ENCODE assay signal across 2 cellular contexts in genomic region chr12:128819293-128820144, GRCh38.
TF ChIP-seq lines count a peak whose summit lies in the region.

No MANE protein-coding gene starts in this region.

TF ChIP-seq in liver, 16 proteins besides CTCF, POLR2A, EP300 and RAD21:
- TF ChIP-seq RXRA (IDR thresholded peaks at IDR 0.05) (no peak), EGR1 (IDR thresholded peaks at IDR 0.05; ENCODE audit: low read depth in 2 of 2) (no peak), GABPA (IDR thresholded peaks at IDR 0.05 in 1 of 2, conservative IDR thresholded peaks at IDR 0.05 in 1 of 2) (no peak), FOXA1 (IDR thresholded peaks at IDR 0.05) (no peak), HNF4A (conservative IDR thresholded peaks at IDR 0.05) (no peak)
- TF ChIP-seq, protein P1, sequence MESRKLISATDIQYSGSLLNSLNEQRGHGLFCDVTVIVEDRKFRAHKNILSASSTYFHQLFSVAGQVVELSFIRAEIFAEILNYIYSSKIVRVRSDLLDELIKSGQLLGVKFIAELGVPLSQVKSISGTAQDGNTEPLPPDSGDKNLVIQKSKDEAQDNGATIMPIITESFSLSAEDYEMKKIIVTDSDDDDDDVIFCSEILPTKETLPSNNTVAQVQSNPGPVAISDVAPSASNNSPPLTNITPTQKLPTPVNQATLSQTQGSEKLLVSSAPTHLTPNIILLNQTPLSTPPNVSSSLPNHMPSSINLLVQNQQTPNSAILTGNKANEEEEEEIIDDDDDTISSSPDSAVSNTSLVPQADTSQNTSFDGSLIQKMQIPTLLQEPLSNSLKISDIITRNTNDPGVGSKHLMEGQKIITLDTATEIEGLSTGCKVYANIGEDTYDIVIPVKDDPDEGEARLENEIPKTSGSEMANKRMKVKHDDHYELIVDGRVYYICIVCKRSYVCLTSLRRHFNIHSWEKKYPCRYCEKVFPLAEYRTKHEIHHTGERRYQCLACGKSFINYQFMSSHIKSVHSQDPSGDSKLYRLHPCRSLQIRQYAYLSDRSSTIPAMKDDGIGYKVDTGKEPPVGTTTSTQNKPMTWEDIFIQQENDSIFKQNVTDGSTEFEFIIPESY (IDR thresholded peaks at IDR 0.05): no peak

TF ChIP-seq in HepG2, 621 proteins besides CTCF, POLR2A, EP300 and RAD21:
- TF ChIP-seq, protein P2, sequence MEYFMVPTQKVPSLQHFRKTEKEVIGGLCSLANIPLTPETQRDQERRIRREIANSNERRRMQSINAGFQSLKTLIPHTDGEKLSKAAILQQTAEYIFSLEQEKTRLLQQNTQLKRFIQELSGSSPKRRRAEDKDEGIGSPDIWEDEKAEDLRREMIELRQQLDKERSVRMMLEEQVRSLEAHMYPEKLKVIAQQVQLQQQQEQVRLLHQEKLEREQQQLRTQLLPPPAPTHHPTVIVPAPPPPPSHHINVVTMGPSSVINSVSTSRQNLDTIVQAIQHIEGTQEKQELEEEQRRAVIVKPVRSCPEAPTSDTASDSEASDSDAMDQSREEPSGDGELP (IDR thresholded peaks at IDR 0.05; ENCODE audit: borderline replicate concordance, low read depth): no peak
- TF ChIP-seq GPN1 (CRISPR knock-in tag; IDR thresholded peaks at IDR 0.05; ENCODE audit: borderline replicate concordance): no peak
- TF ChIP-seq MBNL3 (CRISPR knock-in tag; conservative IDR thresholded peaks at IDR 0.05): no peak
- no peak for TF ChIP-seq ZNF549 (CRISPR knock-in tag; IDR thresholded peaks at IDR 0.05)
- TF ChIP-seq, protein P3, sequence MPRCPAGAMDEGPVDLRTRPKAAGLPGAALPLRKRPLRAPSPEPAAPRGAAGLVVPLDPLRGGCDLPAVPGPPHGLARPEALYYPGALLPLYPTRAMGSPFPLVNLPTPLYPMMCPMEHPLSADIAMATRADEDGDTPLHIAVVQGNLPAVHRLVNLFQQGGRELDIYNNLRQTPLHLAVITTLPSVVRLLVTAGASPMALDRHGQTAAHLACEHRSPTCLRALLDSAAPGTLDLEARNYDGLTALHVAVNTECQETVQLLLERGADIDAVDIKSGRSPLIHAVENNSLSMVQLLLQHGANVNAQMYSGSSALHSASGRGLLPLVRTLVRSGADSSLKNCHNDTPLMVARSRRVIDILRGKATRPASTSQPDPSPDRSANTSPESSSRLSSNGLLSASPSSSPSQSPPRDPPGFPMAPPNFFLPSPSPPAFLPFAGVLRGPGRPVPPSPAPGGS (CRISPR knock-in tag; IDR thresholded peaks at IDR 0.05): no peak
